In genomic region chr10:95172851-95173250, GRCh38 we compare ENCODE assay signal across 32 cellular contexts. TPM values are rescaled to one million over a fixed set of nuclear protein-coding genes. Genes with fewer than 3 reads are reported as not detected.
"Had no signal": no experiment of that assay in that cellular context is flagged by ENCODE, and none has a peak within 500 bp of the region (broad histone marks: within the 10 kb centered on the region; RNA-seq: fewer than 3 reads in every experiment).

No MANE protein-coding gene starts in this region.

- H3K27ac Mint-ChIP-seq: mesothelial cell of epicardium; naive B cell; natural killer cell treated with Interleukin-12 subunit alpha and Interleukin-12 subunit beta and Interleukin-15 and Interleukin-18, amount 100 ng/mL, for 72 hours; stimulated activated effector memory CD8-positive, alpha-beta T cell treated with anti-CD3 and anti-CD28 coated beads, Interleukin-12 subunit alpha, Interleukin-12 subunit beta, amount 100 ng/mL, for 72 hours; stimulated activated naive CD8-positive, alpha-beta T cell treated with anti-CD3 and anti-CD28 coated beads, Interleukin-15, Interleukin-2, amounts not matched to agents 100 ng/mL and 50 ng/mL, for 24 hours had no signal

- H3K27me3 Mint-ChIP-seq: naive B cell had no signal

- H3K27me3 ChIP-seq: left lung, pancreas, sigmoid colon, spleen, suprapubic skin, tibial artery, upper lobe of right lung had no signal

- H3K4me3 Mint-ChIP-seq: mesothelial cell of epicardium; naive B cell; natural killer cell treated with Interleukin-12 subunit alpha and Interleukin-12 subunit beta and Interleukin-15 and Interleukin-18, amount 100 ng/mL, for 72 hours; stimulated activated effector memory CD8-positive, alpha-beta T cell treated with anti-CD3 and anti-CD28 coated beads, Interleukin-12 subunit alpha, Interleukin-12 subunit beta, amount 100 ng/mL, for 72 hours; stimulated activated naive CD8-positive, alpha-beta T cell treated with anti-CD3 and anti-CD28 coated beads, Interleukin-15, Interleukin-2, amounts not matched to agents 100 ng/mL and 50 ng/mL, for 24 hours had no signal

- DNase-seq: hippocampal formation; kidney; left colon; left lung; lower lobe of right lung; mesendoderm; naive B cell; nucleus accumbens; pancreas; posterior cingulate gyrus; retina; right cardiac atrium; sigmoid colon; small intestine; spleen; stimulated activated CD4-positive, alpha-beta T cell treated with anti-CD3 and anti-CD28 coated beads, Interleukin-4, amount 100 ng/mL, for 24 hours; stimulated activated naive CD4-positive, alpha-beta T cell; tibial artery; trophoblast cell; upper lobe of right lung had no signal

- H3K36me3 ChIP-seq: left lung, lower lobe of right lung, pancreas, prostate gland, sigmoid colon, spleen, suprapubic skin, thoracic aorta, tibial artery, upper lobe of right lung had no signal

- H3K4me1 ChIP-seq: left lung, lower lobe of right lung, prostate gland, sigmoid colon, spleen, suprapubic skin, tibial artery, upper lobe of right lung had no signal

- H3K9me3 Mint-ChIP-seq: mesothelial cell of epicardium; natural killer cell treated with Interleukin-12 subunit alpha and Interleukin-12 subunit beta and Interleukin-15 and Interleukin-18, amount 100 ng/mL, for 72 hours; stimulated activated effector memory CD8-positive, alpha-beta T cell treated with anti-CD3 and anti-CD28 coated beads, Interleukin-12 subunit alpha, Interleukin-12 subunit beta, amount 100 ng/mL, for 72 hours had no signal

- H3K9me3 ChIP-seq: lower lobe of right lung, pancreas, prostate gland, suprapubic skin, thoracic aorta, tibial artery, upper lobe of right lung had no signal

- ATAC-seq: left colon; left lung; lower lobe of right lung; natural killer cell treated with Interleukin-12 subunit alpha and Interleukin-12 subunit beta and Interleukin-15 and Interleukin-18, amount 100 ng/mL, for 72 hours; right cardiac atrium; stimulated activated effector memory CD8-positive, alpha-beta T cell treated with anti-CD3 and anti-CD28 coated beads, Interleukin-12 subunit alpha, Interleukin-12 subunit beta, amount 100 ng/mL, for 72 hours; upper lobe of right lung had no signal

- H3K4me1 Mint-ChIP-seq: mesothelial cell of epicardium; naive B cell; stimulated activated effector memory CD8-positive, alpha-beta T cell treated with anti-CD3 and anti-CD28 coated beads, Interleukin-12 subunit alpha, Interleukin-12 subunit beta, amount 100 ng/mL, for 72 hours had no signal

- H3K27ac ChIP-seq: left lung, lower lobe of right lung, pancreas, prostate gland, sigmoid colon, spleen, suprapubic skin, thoracic aorta, tibial artery, upper lobe of right lung had no signal

- H3K36me3 Mint-ChIP-seq: naive B cell; natural killer cell treated with Interleukin-12 subunit alpha and Interleukin-12 subunit beta and Interleukin-15 and Interleukin-18, amount 100 ng/mL, for 72 hours; stimulated activated effector memory CD8-positive, alpha-beta T cell treated with anti-CD3 and anti-CD28 coated beads, Interleukin-12 subunit alpha, Interleukin-12 subunit beta, amount 100 ng/mL, for 72 hours had no signal

- H3K4me3 ChIP-seq: left lung, lower lobe of right lung, pancreas, prostate gland, sigmoid colon, spleen, suprapubic skin, thoracic aorta, tibial artery, upper lobe of right lung had no signal

RNA-seq across cellular contexts. Expression of gene ACSM6, which starts 21.2 kb away (rescaled TPM):
- total RNA-seq: kidney; left colon; left lung; liver; lower lobe of right lung; mesothelial cell of epicardium; mononuclear cell; natural killer cell treated with Interleukin-12 subunit alpha and Interleukin-12 subunit beta and Interleukin-15 and Interleukin-18, amount 100 ng/mL, for 72 hours; osteoblast; prostate gland; right cardiac atrium; spleen; subcutaneous adipose tissue; thoracic aorta; upper lobe of right lung had no signal
- polyA plus RNA-seq: liver, neural cell, right cardiac atrium, sigmoid colon, small intestine, spleen had no signal
